Comparison of ENCODE assay signal across 15 cellular contexts in genomic region chr9:133999866-134000265, GRCh38. TPM values are rescaled to one million over a fixed set of nuclear protein-coding genes. Genes with fewer than 3 reads are reported as not detected.
A peak's percentile ranks its signal among the peaks of the same experiment; 100 is the strongest.
DNase-seq lines count a peak whose midpoint lies in the region; ATAC-seq and TF ChIP-seq lines count a peak whose summit lies in the region.
"Had no signal": no experiment of that assay in that cellular context is flagged by ENCODE, and none has a peak within 500 bp of the region (broad histone marks: within the 10 kb centered on the region; RNA-seq: fewer than 3 reads in every experiment).

No MANE protein-coding gene starts in this region.

- peak overlapping the region in 1 of 5 experiments; percentile 22 for H3K4me3 Mint-ChIP-seq in brain
- H3K4me3 Mint-ChIP-seq: CD4-positive, alpha-beta memory T cell had no signal

- DNase-seq in GM13976 (ENCODE audit: low spot score) = peak; percentile 12
- DNase-seq in myocyte (ENCODE audit: low read depth) = peak; percentile 88
- DNase-seq in sciatic nerve (ENCODE audit: low spot score) = no peak
- DNase-seq in stomach = no peak
- no peak for DNase-seq in SKM-1 treated with dmso at 0.1 percent for 144 hours (lab: John Stamatoyannopoulos, UW; ENCODE audit: unreplicated experiment)
- DNase-seq: Calu3; CD4-positive, alpha-beta memory T cell; NCI-H1417; NCI-H1930; NCI-H2171; NCI-H748 treated with DMSO at 0.1 percent for 48 hours had no signal

- H3K9me3 Mint-ChIP-seq in brain = peaks cover 0 to 6% (median 0%) of the 10 kb centered on the region in 5 experiments
- H3K9me3 Mint-ChIP-seq: CD4-positive, alpha-beta memory T cell had no signal

- no peaks in the 10 kb centered on the region for H3K36me3 Mint-ChIP-seq in brain
- H3K36me3 Mint-ChIP-seq: CD4-positive, alpha-beta memory T cell had no signal

- no peaks in the 10 kb centered on the region for H3K9me3 ChIP-seq in stomach

- H3K27me3 ChIP-seq in stomach = peaks cover 0 to 21% (median 3%) of the 10 kb centered on the region in 3 donors

- H3K4me1 Mint-ChIP-seq in brain = peaks cover 25% of the 10 kb centered on the region
- H3K4me1 Mint-ChIP-seq: CD4-positive, alpha-beta memory T cell had no signal

- intact Hi-C loops in sciatic nerve (cut with DNase I) = no loop called here
- intact Hi-C loops in stomach (cut with DNase I; ENCODE audit: low total_unique reads) = loop anchor here (5.0 kb wide), 1 partner anchor 208 kb away; no protein-coding TSS in a partner anchor

- H3K27ac Mint-ChIP-seq in brain = peak overlapping the region in 4 of 5 experiments; percentile 36 to 96 (median 94)

- no peaks in the 10 kb centered on the region for H3K4me1 ChIP-seq in stomach

- H3K4me3 ChIP-seq in stomach = no peak overlapping the region
- H3K4me3 ChIP-seq: K562 had no signal

- no peak for TF ChIP-seq EP300 in stomach (IDR thresholded peaks at IDR 0.05)

- no peak overlapping the region for H3K27ac ChIP-seq in stomach
- H3K27ac ChIP-seq: HL-60 had no signal

- WGBS in stomach, 5 donors = 75 to 85% (median 77%) methylated on average over 5 of the region's 5 CpGs

- no peak for TF ChIP-seq CTCF in GM13976 (IDR thresholded peaks at IDR 0.05; ENCODE audit: borderline replicate concordance, control extremely low read depth, extremely low read depth, insufficient read depth, missing control alignments)
- no peak for TF ChIP-seq CTCF in brain (conservative IDR thresholded peaks at IDR 0.05)
- TF ChIP-seq CTCF in stomach (IDR thresholded peaks at IDR 0.05) = no peak

- H3K27me3 Mint-ChIP-seq in brain = no peaks in the 10 kb centered on the region

- ATAC-seq in sciatic nerve (peak; percentile 49), GM19455 (IDR thresholded peaks at IDR 0.05; ENCODE audit: unreplicated experiment) (no peak)
- ATAC-seq: K562 had no signal

- no peaks in the 10 kb centered on the region for H3K36me3 ChIP-seq in stomach

- no peak for TF ChIP-seq POLR2A in stomach (IDR thresholded peaks at IDR 0.05)

- in situ Hi-C loops in GM13976 (cut with MboI; ENCODE audit: low sequenced_read_pairs, unreplicated experiment) = loop anchor here (10.0 to 25.0 kb wide), 2 partner anchors 215 to 438 kb away; no protein-coding TSS in a partner anchor

RNA-seq across cellular contexts. Expression of gene VAV2, which starts 7.7 kb away (rescaled TPM):
- polyA plus RNA-seq in brain (ENCODE audit: insufficient read depth, low read depth, low replicate concordance) (80.6 TPM), stomach (1 to 10 TPM; 4.1 to 7.8 (median 7.3) TPM)
- total RNA-seq in myocyte (7.5 and 10.4 TPM in 2 replicates), sciatic nerve (20.5 TPM), stomach (10 to 100 TPM in 2 of 5 donors, 1 to 10 TPM in 3; 4.1 to 14.2 (median 6.7) TPM)
- polyA plus RNA-seq in myocyte (2012) = 20.6 TPM

RNA-seq across cellular contexts. Expression of gene BRD3OS, which starts 25.4 kb away (rescaled TPM):
- polyA plus RNA-seq in brain (ENCODE audit: insufficient read depth, low read depth, low replicate concordance) = 49.4 TPM
- 10.5 and 13.4 TPM in 2 replicates for total RNA-seq in myocyte
- polyA plus RNA-seq in myocyte (2012) = 25.6 TPM
- total RNA-seq in sciatic nerve = 16.4 TPM
- 10 to 100 TPM in 1 of 5 donors, 1 to 10 TPM in 3, not detected in 1; 2.4 to 12.0 (median 4.4) TPM for total RNA-seq in stomach
- 1 to 10 TPM; 4.7 to 9.0 (median 8.2) TPM for polyA plus RNA-seq in stomach

Comparison
In these comparisons a context has a peak if more than half of its experiments do, and no peak if none do; other contexts are left out.
1. DNase-seq: peak in GM13976 (single experiment) and myocyte (single experiment); none in sciatic nerve (single experiment), stomach (single experiment) and SKM-1 treated with dmso at 0.1 percent for 144 hours (single experiment).